8 cellular contexts compared by ENCODE assay signal in genomic region chr5:154858251-154858971, GRCh38. TPM values are rescaled to one million over a fixed set of nuclear protein-coding genes. Genes with fewer than 3 reads are reported as not detected.
DNase-seq lines count a peak whose midpoint lies in the region; ATAC-seq and TF ChIP-seq lines count a peak whose summit lies in the region.

Gene CNOT8, plus strand, starts transcription at chr5:154858627. Its CDS starts 4,652 bp downstream, at chr5:154863279.

- peaks cover 5% of the 10 kb centered on the region for H3K36me3 ChIP-seq in thymus (ENCODE audit: control insufficient read depth, insufficient read depth)

- TF ChIP-seq CTCF in GM10248 (IDR thresholded peaks at IDR 0.05; ENCODE audit: control extremely low read depth, extremely low read depth, low read depth, missing control alignments) (no peak), osteocyte (IDR thresholded peaks at IDR 0.05) (no peak)

- DNase-seq in GM10248 (ENCODE audit: extremely low spot score) (peak; percentile 91), NCI-H1105 (lab: John Stamatoyannopoulos, UW) (peak; percentile 86), SKM-1 treated with dmso at 0.1 percent for 144 hours (lab: John Stamatoyannopoulos, UW; ENCODE audit: unreplicated experiment) (peak; percentile 95), glomerular visceral epithelial cell (ENCODE audit: extremely low spot score) (peak; percentile 99), osteocyte (ENCODE audit: extremely low spot score, unreplicated experiment) (peak; percentile 99)

- POLR2A ChIA-PET in GM10248 (lab: Yijun Ruan, JAX): interaction anchor here (0.6 to 1.2 kb wide), 3 partner anchors 10 to 98 kb away, joined by 3 to 4 read pairs (median 3); no protein-coding TSS in a partner anchor

- peak within 1 kb of the TSS; percentile 98 for H3K27ac Mint-ChIP-seq in activated naive CD8-positive, alpha-beta T cell
- peak within 1 kb of the TSS; percentile 100 for H3K27ac Mint-ChIP-seq in osteocyte (ENCODE audit: unreplicated experiment)

- peak within 1 kb of the TSS; percentile 98 for H3K4me3 Mint-ChIP-seq in activated naive CD8-positive, alpha-beta T cell
- peak within 1 kb of the TSS; percentile 92 for H3K4me3 Mint-ChIP-seq in osteocyte (ENCODE audit: unreplicated experiment)

- CTCF ChIA-PET in GM10248 (lab: Yijun Ruan, JAX): no interaction called here

- peaks cover 9% of the 10 kb centered on the region for H3K4me1 ChIP-seq in thymus (ENCODE audit: control insufficient read depth, insufficient read depth, low read length)

- peak; percentile 74 for ATAC-seq in HG02623 (IDR thresholded peaks at IDR 0.05; ENCODE audit: unreplicated experiment)

- H3K4me1 Mint-ChIP-seq in activated naive CD8-positive, alpha-beta T cell (ENCODE audit: low read depth): peaks cover 44% of the 10 kb centered on the region
- peaks cover 40% of the 10 kb centered on the region for H3K4me1 Mint-ChIP-seq in osteocyte (ENCODE audit: unreplicated experiment)

- peak within 1 kb of the TSS; percentile 100 for H3K27ac ChIP-seq in thymus (ENCODE audit: low read depth)

- no peaks in the 10 kb centered on the region for H3K27me3 Mint-ChIP-seq in activated naive CD8-positive, alpha-beta T cell
- no peaks in the 10 kb centered on the region for H3K27me3 Mint-ChIP-seq in osteocyte (ENCODE audit: unreplicated experiment)

- H3K36me3 Mint-ChIP-seq in activated naive CD8-positive, alpha-beta T cell: peaks cover 2% of the 10 kb centered on the region
- H3K36me3 Mint-ChIP-seq in osteocyte (ENCODE audit: unreplicated experiment): peaks cover 6% of the 10 kb centered on the region

- no peaks in the 10 kb centered on the region for H3K27me3 ChIP-seq in thymus (ENCODE audit: control insufficient read depth, insufficient read depth)

- no peaks in the 10 kb centered on the region for H3K9me3 ChIP-seq in thymus (ENCODE audit: control insufficient read depth)

- H3K4me3 ChIP-seq in thymus (ENCODE audit: low read length): peak within 1 kb of the TSS; percentile 88

- H3K9me3 Mint-ChIP-seq in activated naive CD8-positive, alpha-beta T cell (ENCODE audit: low read depth): no peaks in the 10 kb centered on the region
- H3K9me3 Mint-ChIP-seq in osteocyte (ENCODE audit: unreplicated experiment): no peaks in the 10 kb centered on the region

- WGBS in thymus: under 1% methylated on average over 66 of the region's 66 CpGs

RNA-seq across cellular contexts. Expression of gene CNOT8, which starts in this region (rescaled TPM):
- total RNA-seq in osteocyte: 49.2 and 61.1 TPM in 2 replicates
- 98.2 TPM for polyA plus RNA-seq in thymus

Comparison
In these comparisons a context has a peak if more than half of its experiments do, and no peak if none do; other contexts are left out.
1. Peak in every context shown above with its lines: DNase-seq, ATAC-seq, H3K4me3 ChIP-seq and H3K27ac ChIP-seq.